Comparison of ENCODE assay signal across 19 cellular contexts in genomic region chr11:59283311-59283710, GRCh38.
DNase-seq lines count a peak whose midpoint lies in the region; ATAC-seq and TF ChIP-seq lines count a peak whose summit lies in the region.
"Had no signal": no experiment of that assay in that cellular context is flagged by ENCODE, and none has a peak within 500 bp of the region (broad histone marks: within the 10 kb centered on the region; RNA-seq: fewer than 3 reads in every experiment).

No MANE protein-coding gene starts in this region.

- TF ChIP-seq CTCF in SK-N-SH (IDR thresholded peaks at IDR 0.05), result no peak

- H3K36me3 ChIP-seq in SK-N-SH (replicated peaks in 1 of 2; ENCODE audit: control insufficient read depth in 1 of 2, insufficient read depth in 2 of 2, low read length in 1 of 2), result no peaks in the 10 kb centered on the region

- H3K27me3 ChIP-seq in SK-N-SH (ENCODE audit: insufficient read depth), result peaks cover 7% of the 10 kb centered on the region; the same call in 1 of the 2 replicates

- peak overlapping the region in 7 of 10 donors; percentile 8 to 79 (median 33) for H3K4me3 Mint-ChIP-seq in naive thymus-derived CD8-positive, alpha-beta T cell
- H3K4me3 Mint-ChIP-seq: activated CD4-positive, alpha-beta T cell treated with anti-CD3 and anti-CD28 coated beads, Interleukin-2, amount 10 ng/mL, durations not matched to agents 24 days and 14 days; brain; GM23338 had no signal

- no peaks in the 10 kb centered on the region for H3K9me3 ChIP-seq in SK-N-SH

- H3K9me2 ChIP-seq in SK-N-SH, result no peaks in the 10 kb centered on the region

- H3K27ac ChIP-seq in SK-N-SH (ENCODE audit: low read depth in 2 of 2, low read length in 1 of 2), result no peak overlapping the region
- H3K27ac ChIP-seq: 22Rv1, KMS-11 had no signal

- POLR2A ChIA-PET in naive thymus-derived CD8-positive, alpha-beta T cell (lab: Charles Lee), result no interaction called here
- POLR2A ChIA-PET in SK-N-SH (lab: Yijun Ruan, JAX), result no interaction called here

- H3K9me3 Mint-ChIP-seq in naive thymus-derived CD8-positive, alpha-beta T cell, result no peaks in the 10 kb centered on the region

- no peak overlapping the region for H3K4me2 ChIP-seq in SK-N-SH
- H3K4me2 ChIP-seq: GM23338, KMS-11 had no signal

- H3K4me3 ChIP-seq in SK-N-SH (ENCODE audit: low read depth in 2 of 2, low read length in 1 of 2), result no peak overlapping the region
- H3K4me3 ChIP-seq: GM23338, skin epidermis had no signal

- H3K9ac ChIP-seq in SK-N-SH, result no peak overlapping the region
- H3K9ac ChIP-seq: KMS-11 had no signal

- 0 out of 2 replicates have a peak, but pooled peaks have one; percentile 7 for TF ChIP-seq POLR2A in Raji (IDR thresholded peaks at IDR 0.05; ENCODE audit: insufficient read depth, low read depth, low read length)

- H3K79me2 ChIP-seq in SK-N-SH (ENCODE audit: insufficient read depth), result no peaks in the 10 kb centered on the region

- no peaks in the 10 kb centered on the region for H4K20me1 ChIP-seq in SK-N-SH (ENCODE audit: insufficient read depth)

- DNase-seq in NCI-H146 (lab: John Stamatoyannopoulos, UW) (peak; percentile 30), NCI-H146 treated with DMSO at 0.1 percent for 48 hours (lab: John Stamatoyannopoulos, UW; ENCODE audit: unreplicated experiment) (no peak), HK-2 (ENCODE audit: unreplicated experiment) (no peak), SK-N-SH (no peak)
- no peak for DNase-seq in naive thymus-derived CD8-positive, alpha-beta T cell
- DNase-seq: activated effector memory CD4-positive, alpha-beta T cell treated with Interleukin-2 at 50 U/mL for 16 hours; COR-L47; glutamatergic neuron; midbrain; SW 1271 had no signal

- TF ChIP-seq EP300 in SK-N-SH (IDR thresholded peaks at IDR 0.05; ENCODE audit: borderline replicate concordance in 1 of 2, low read depth in 1 of 2, low read length in 1 of 2), result no peak

- no peaks in the 10 kb centered on the region for H3K4me1 ChIP-seq in SK-N-SH (ENCODE audit: control insufficient read depth in 1 of 2, insufficient read depth in 2 of 2, low read depth in 1 of 2, low read length in 1 of 2)

- TF ChIP-seq RAD21 in SK-N-SH (IDR thresholded peaks at IDR 0.05; ENCODE audit: low read length), result no peak

- ATAC-seq in HG02884 (IDR thresholded peaks at IDR 0.05; ENCODE audit: unreplicated experiment) (peak; percentile 3), GM19328 (IDR thresholded peaks at IDR 0.05; ENCODE audit: unreplicated experiment) (no peak)
- ATAC-seq in naive thymus-derived CD8-positive, alpha-beta T cell, result no peak

- no peaks in the 10 kb centered on the region for H3K36me3 Mint-ChIP-seq in naive thymus-derived CD8-positive, alpha-beta T cell
- H3K36me3 Mint-ChIP-seq: brain had no signal

- no peaks in the 10 kb centered on the region for H3F3A ChIP-seq in SK-N-SH (replicated peaks; ENCODE audit: insufficient read depth)

- peak overlapping the region in 3 of 10 donors; percentile 36 to 60 (median 60) for H3K27ac Mint-ChIP-seq in naive thymus-derived CD8-positive, alpha-beta T cell
- H3K27ac Mint-ChIP-seq: activated CD4-positive, alpha-beta T cell treated with anti-CD3 and anti-CD28 coated beads, Interleukin-2, amount 10 ng/mL, durations not matched to agents 24 days and 14 days; GM23338 had no signal

- CTCF ChIA-PET in SK-N-SH (lab: Yijun Ruan, JAX), result interaction anchor here (0.7 kb wide), 1 partner anchor 77 kb away, joined by 3 read pairs; no protein-coding TSS in a partner anchor

- peaks cover 8 to 28% (median 16%) of the 10 kb centered on the region in 4 donors for H3K4me1 Mint-ChIP-seq in naive thymus-derived CD8-positive, alpha-beta T cell
- H3K4me1 Mint-ChIP-seq: GM23338 had no signal

- peaks cover 2 to 17% (median 5%) of the 10 kb centered on the region in 5 donors for H3K27me3 Mint-ChIP-seq in naive thymus-derived CD8-positive, alpha-beta T cell

- WGBS in SK-N-SH (ENCODE audit: low lambda C conversion rate), result 21% methylated on average over 4 of the region's 4 CpGs

- no peak overlapping the region for H2AFZ ChIP-seq in SK-N-SH (ENCODE audit: low read depth)
- H2AFZ ChIP-seq: GM23338 had no signal

TF ChIP-seq in SK-N-SH, 30 proteins besides CTCF, POLR2A, EP300 and RAD21:
- TF ChIP-seq JUND (IDR thresholded peaks at IDR 0.05) (no peak), TEAD4 (IDR thresholded peaks at IDR 0.05; ENCODE audit: borderline replicate concordance, insufficient read depth) (no peak), RCOR1 (IDR thresholded peaks at IDR 0.05; ENCODE audit: low read length) (no peak)
- TF ChIP-seq, protein P1, sequence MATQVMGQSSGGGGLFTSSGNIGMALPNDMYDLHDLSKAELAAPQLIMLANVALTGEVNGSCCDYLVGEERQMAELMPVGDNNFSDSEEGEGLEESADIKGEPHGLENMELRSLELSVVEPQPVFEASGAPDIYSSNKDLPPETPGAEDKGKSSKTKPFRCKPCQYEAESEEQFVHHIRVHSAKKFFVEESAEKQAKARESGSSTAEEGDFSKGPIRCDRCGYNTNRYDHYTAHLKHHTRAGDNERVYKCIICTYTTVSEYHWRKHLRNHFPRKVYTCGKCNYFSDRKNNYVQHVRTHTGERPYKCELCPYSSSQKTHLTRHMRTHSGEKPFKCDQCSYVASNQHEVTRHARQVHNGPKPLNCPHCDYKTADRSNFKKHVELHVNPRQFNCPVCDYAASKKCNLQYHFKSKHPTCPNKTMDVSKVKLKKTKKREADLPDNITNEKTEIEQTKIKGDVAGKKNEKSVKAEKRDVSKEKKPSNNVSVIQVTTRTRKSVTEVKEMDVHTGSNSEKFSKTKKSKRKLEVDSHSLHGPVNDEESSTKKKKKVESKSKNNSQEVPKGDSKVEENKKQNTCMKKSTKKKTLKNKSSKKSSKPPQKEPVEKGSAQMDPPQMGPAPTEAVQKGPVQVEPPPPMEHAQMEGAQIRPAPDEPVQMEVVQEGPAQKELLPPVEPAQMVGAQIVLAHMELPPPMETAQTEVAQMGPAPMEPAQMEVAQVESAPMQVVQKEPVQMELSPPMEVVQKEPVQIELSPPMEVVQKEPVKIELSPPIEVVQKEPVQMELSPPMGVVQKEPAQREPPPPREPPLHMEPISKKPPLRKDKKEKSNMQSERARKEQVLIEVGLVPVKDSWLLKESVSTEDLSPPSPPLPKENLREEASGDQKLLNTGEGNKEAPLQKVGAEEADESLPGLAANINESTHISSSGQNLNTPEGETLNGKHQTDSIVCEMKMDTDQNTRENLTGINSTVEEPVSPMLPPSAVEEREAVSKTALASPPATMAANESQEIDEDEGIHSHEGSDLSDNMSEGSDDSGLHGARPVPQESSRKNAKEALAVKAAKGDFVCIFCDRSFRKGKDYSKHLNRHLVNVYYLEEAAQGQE (IDR thresholded peaks at IDR 0.05; ENCODE audit: low read depth, low read length), result no peak
